Comparison of ENCODE assay signal across 17 cellular contexts in the genomic region with DNA sequence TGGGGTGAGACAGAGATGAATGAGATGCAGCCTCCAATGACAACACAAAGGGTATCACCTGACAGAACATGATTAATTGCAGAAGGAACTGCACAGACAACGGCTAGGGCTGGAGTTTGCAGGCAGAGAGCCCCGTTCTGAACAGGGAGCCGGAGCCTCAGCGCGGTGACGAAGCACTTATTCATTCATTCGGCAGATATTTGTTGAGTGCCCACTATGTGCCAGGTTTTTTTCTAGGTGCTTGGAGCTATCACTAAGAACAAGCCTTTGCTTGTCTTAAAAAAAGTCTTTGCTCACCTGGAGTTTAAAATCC.
DNase-seq lines count a peak whose midpoint lies in the region; ATAC-seq, FAIRE-seq and TF ChIP-seq lines count a peak whose summit lies in the region.
"Had no signal": no experiment of that assay in that cellular context is flagged by ENCODE, and none has a peak within 500 bp of the region (broad histone marks: within the 10 kb centered on the region; RNA-seq: fewer than 3 reads in every experiment).

No MANE protein-coding gene starts in this region.

- no peak for TF ChIP-seq CTCF in GM12878 (IDR thresholded peaks at IDR 0.05 in 2 of 3, conservative IDR thresholded peaks at IDR 0.05 in 1 of 3; ENCODE audit: control insufficient read depth in 2 of 3, extremely low read depth in 1 of 3, insufficient read depth in 1 of 3, low read depth in 3 of 3, low read length in 3 of 3)
- TF ChIP-seq CTCF in neural cell (IDR thresholded peaks at IDR 0.05; ENCODE audit: poor library complexity, severe bottlenecking), result no peak

- intact Hi-C loops in GM12878 (cut with micrococcal nuclease; ENCODE audit: unreplicated experiment), result no loop called here

- H3K79me2 ChIP-seq in GM12878 (ENCODE audit: control insufficient read depth, insufficient read depth, low read length), result no peaks in the 10 kb centered on the region
- no peaks in the 10 kb centered on the region for H3K79me2 ChIP-seq in neural cell (replicated peaks; ENCODE audit: insufficient read depth, low read length)

- H3K27me3 ChIP-seq in GM12878 (replicated peaks in 1 of 2; ENCODE audit: control insufficient read depth in 2 of 2, insufficient read depth in 2 of 2, low read length in 1 of 2) (peaks cover 2 to 3% of the 10 kb centered on the region in 2 experiments; a peak in 3 of 4 replicates), neural cell (ENCODE audit: insufficient read depth, low read depth, low read length) (no peaks in the 10 kb centered on the region)
- H3K27me3 ChIP-seq: testis had no signal

- H3K9me3 ChIP-seq in GM12878 (replicated peaks; ENCODE audit: control insufficient read depth, insufficient read depth, low read length) (no peaks in the 10 kb centered on the region), neural cell (ENCODE audit: low read length) (no peaks in the 10 kb centered on the region)
- H3K9me3 ChIP-seq: breast epithelium, testis had no signal

- RAD21 ChIA-PET in GM12878 (lab: Charles Lee; ENCODE audit: unreplicated experiment), result interaction anchor here (0.7 kb wide), 1 partner anchor 9 kb away, joined by 3 read pairs; no protein-coding TSS in a partner anchor

- H3K36me3 ChIP-seq in GM12878 (ENCODE audit: control insufficient read depth in 2 of 2, insufficient read depth in 2 of 2, low read length in 1 of 2) (no peaks in the 10 kb centered on the region), neural cell (ENCODE audit: insufficient read depth, low read length) (no peaks in the 10 kb centered on the region)
- H3K36me3 ChIP-seq: breast epithelium had no signal

- DNase-seq in NCI-H1105 treated with DMSO at 0.1 percent for 48 hours (lab: John Stamatoyannopoulos, UW) (peak; percentile 1), NCI-H1105 (lab: John Stamatoyannopoulos, UW) (no peak), NCI-H2107 treated with DMSO at 0.1 percent for 48 hours (lab: John Stamatoyannopoulos, UW; ENCODE audit: unreplicated experiment) (peak; percentile 30), GM12878 (ENCODE audit: low read depth, low spot score) (no peak), medulla oblongata (ENCODE audit: extremely low spot score) (no peak)
- no peak for DNase-seq in activated CD4-positive, alpha-beta T cell treated with anti-CD3 and anti-CD28 coated beads, Interleukin-2, amount 50 U/mL, for 4 hours
- DNase-seq: activated B cell treated with CpG ODN at 0.5 μM for 24 hours; activated naive CD8-positive, alpha-beta T cell treated with anti-CD3 and anti-CD28 coated beads, Interleukin-2, amount 10 ng/mL, durations not matched to agents 7 days and 5 days; erythroblast; GOT3; left ventricle myocardium superior; right cardiac atrium; testis had no signal

- FAIRE-seq in GM12878 (lab: Jason Lieb, UNC), result no peak

- H3K4me1 ChIP-seq in GM12878 (ENCODE audit: control insufficient read depth, insufficient read depth, low read length), result no peaks in the 10 kb centered on the region
- H3K4me1 ChIP-seq: breast epithelium had no signal

- H3K9ac ChIP-seq in GM12878 (ENCODE audit: control insufficient read depth, insufficient read depth, low read length) (no peak overlapping the region), neural cell (ENCODE audit: low read length) (no peak overlapping the region)

- no peaks in the 10 kb centered on the region for H3F3A ChIP-seq in neural cell (ENCODE audit: insufficient read depth, low read length, poor library complexity, severe bottlenecking)

- H2AFZ ChIP-seq in GM12878 (ENCODE audit: control insufficient read depth, low read depth, low read length) (no peak overlapping the region), neural cell (ENCODE audit: low read depth, low read length) (no peak overlapping the region)

- no TSS peak for BruUV-seq in GM12878 (replicated peaks; lab: Mats Ljungman, UMichigan)

- H3K9me2 ChIP-seq in neural cell (ENCODE audit: insufficient read depth, low read length), result no peaks in the 10 kb centered on the region

- in situ Hi-C loops in GM12878 (cut with MboI), result no loop called here

- no peak for TF ChIP-seq POLR2A in GM12878 (IDR thresholded peaks at IDR 0.05; ENCODE audit: low read depth, low read length)

- no peak for ATAC-seq in GM12878
- ATAC-seq in GM18517 (IDR thresholded peaks at IDR 0.05; ENCODE audit: unreplicated experiment), result no peak
- ATAC-seq: left ventricle myocardium superior, right cardiac atrium had no signal

- H4K20me1 ChIP-seq in GM12878 (ENCODE audit: control insufficient read depth, insufficient read depth), result no peaks in the 10 kb centered on the region
- no peaks in the 10 kb centered on the region for H4K20me1 ChIP-seq in neural cell (ENCODE audit: insufficient read depth)

- WGBS in GM12878 (ENCODE audit: insufficient coverage, insufficient replicate concordance, low lambda C conversion rate, missing lambda C conversion rate), result 54% methylated on average over 7 of the region's 7 CpGs

- TF ChIP-seq EP300 in GM12878 (IDR thresholded peaks at IDR 0.05; ENCODE audit: borderline replicate concordance in 1 of 2, control insufficient read depth in 1 of 2, low read depth in 2 of 2, low read length in 2 of 2) (no peak), neural cell (conservative IDR thresholded peaks at IDR 0.05; ENCODE audit: poor library complexity, severe bottlenecking) (no peak)

- H3K4me2 ChIP-seq in GM12878 (ENCODE audit: control insufficient read depth, insufficient read depth) (no peak overlapping the region), neural cell (ENCODE audit: low read length) (no peak overlapping the region)

- CTCF ChIA-PET in GM12878 (lab: Yijun Ruan, JAX), result interaction anchor here (1.0 to 2.0 kb wide), 2 partner anchors 9 to 737 kb away, joined by 3 to 7 read pairs; no protein-coding TSS in a partner anchor

- TF ChIP-seq RAD21 in GM12878 (IDR thresholded peaks at IDR 0.05; ENCODE audit: insufficient read depth, low read depth, low read length) (no peak), neural cell (conservative IDR thresholded peaks at IDR 0.05) (no peak)

- POLR2A ChIA-PET in GM12878 (lab: Charles Lee), result no interaction called here

- H3K4me3 ChIP-seq in GM12878 (no peak overlapping the region), neural cell (ENCODE audit: low read length) (no peak overlapping the region)
- H3K4me3 ChIP-seq: breast epithelium, testis had no signal

- SMC1A ChIA-PET in GM12878 (lab: Charles Lee; ENCODE audit: uncharacterized antibody, unreplicated experiment), result no interaction called here

- H3K27ac ChIP-seq in GM12878 (ENCODE audit: control insufficient read depth, insufficient read depth) (no peak overlapping the region), neural cell (ENCODE audit: low read length) (peak overlapping the region; percentile 6)
- H3K27ac ChIP-seq: breast epithelium, C4-2B, testis had no signal

TF ChIP-seq in GM12878, 131 proteins besides CTCF, POLR2A, EP300 and RAD21:
- TF ChIP-seq PKNOX1 (IDR thresholded peaks at IDR 0.05), result 0 out of 2 replicates have a peak, but pooled peaks have one; percentile 7
- no peak for TF ChIP-seq STAT1 (conservative IDR thresholded peaks at IDR 0.05)
- TF ChIP-seq, protein P1, sequence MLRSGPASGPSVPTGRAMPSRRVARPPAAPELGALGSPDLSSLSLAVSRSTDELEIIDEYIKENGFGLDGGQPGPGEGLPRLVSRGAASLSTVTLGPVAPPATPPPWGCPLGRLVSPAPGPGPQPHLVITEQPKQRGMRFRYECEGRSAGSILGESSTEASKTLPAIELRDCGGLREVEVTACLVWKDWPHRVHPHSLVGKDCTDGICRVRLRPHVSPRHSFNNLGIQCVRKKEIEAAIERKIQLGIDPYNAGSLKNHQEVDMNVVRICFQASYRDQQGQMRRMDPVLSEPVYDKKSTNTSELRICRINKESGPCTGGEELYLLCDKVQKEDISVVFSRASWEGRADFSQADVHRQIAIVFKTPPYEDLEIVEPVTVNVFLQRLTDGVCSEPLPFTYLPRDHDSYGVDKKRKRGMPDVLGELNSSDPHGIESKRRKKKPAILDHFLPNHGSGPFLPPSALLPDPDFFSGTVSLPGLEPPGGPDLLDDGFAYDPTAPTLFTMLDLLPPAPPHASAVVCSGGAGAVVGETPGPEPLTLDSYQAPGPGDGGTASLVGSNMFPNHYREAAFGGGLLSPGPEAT (IDR thresholded peaks at IDR 0.05; ENCODE audit: low read depth), result no peak
- TF ChIP-seq POU2F2 (IDR thresholded peaks at IDR 0.05; ENCODE audit: borderline replicate concordance, low read depth, low read length), result no peak

TF ChIP-seq in neural cell, 6 proteins besides CTCF, POLR2A, EP300 and RAD21:
- TF ChIP-seq MXI1 (conservative IDR thresholded peaks at IDR 0.05; ENCODE audit: poor library complexity, severe bottlenecking) (no peak), EZH2 (IDR thresholded peaks at IDR 0.05; ENCODE audit: borderline replicate concordance, insufficient read depth, low read length, poor library complexity, severe bottlenecking) (no peak), SMC3 (conservative IDR thresholded peaks at IDR 0.05; ENCODE audit: poor library complexity) (no peak), TAF1 (IDR thresholded peaks at IDR 0.05; ENCODE audit: low read depth) (no peak), POLR2AphosphoS5 (IDR thresholded peaks at IDR 0.05) (no peak)
- TF ChIP-seq, protein P2, sequence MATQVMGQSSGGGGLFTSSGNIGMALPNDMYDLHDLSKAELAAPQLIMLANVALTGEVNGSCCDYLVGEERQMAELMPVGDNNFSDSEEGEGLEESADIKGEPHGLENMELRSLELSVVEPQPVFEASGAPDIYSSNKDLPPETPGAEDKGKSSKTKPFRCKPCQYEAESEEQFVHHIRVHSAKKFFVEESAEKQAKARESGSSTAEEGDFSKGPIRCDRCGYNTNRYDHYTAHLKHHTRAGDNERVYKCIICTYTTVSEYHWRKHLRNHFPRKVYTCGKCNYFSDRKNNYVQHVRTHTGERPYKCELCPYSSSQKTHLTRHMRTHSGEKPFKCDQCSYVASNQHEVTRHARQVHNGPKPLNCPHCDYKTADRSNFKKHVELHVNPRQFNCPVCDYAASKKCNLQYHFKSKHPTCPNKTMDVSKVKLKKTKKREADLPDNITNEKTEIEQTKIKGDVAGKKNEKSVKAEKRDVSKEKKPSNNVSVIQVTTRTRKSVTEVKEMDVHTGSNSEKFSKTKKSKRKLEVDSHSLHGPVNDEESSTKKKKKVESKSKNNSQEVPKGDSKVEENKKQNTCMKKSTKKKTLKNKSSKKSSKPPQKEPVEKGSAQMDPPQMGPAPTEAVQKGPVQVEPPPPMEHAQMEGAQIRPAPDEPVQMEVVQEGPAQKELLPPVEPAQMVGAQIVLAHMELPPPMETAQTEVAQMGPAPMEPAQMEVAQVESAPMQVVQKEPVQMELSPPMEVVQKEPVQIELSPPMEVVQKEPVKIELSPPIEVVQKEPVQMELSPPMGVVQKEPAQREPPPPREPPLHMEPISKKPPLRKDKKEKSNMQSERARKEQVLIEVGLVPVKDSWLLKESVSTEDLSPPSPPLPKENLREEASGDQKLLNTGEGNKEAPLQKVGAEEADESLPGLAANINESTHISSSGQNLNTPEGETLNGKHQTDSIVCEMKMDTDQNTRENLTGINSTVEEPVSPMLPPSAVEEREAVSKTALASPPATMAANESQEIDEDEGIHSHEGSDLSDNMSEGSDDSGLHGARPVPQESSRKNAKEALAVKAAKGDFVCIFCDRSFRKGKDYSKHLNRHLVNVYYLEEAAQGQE (IDR thresholded peaks at IDR 0.05; ENCODE audit: borderline replicate concordance), result no peak

Comparison
In these comparisons a context has a peak if more than half of its experiments do, and no peak if none do; other contexts are left out.
1. DNase-seq: peak in NCI-H1105 treated with DMSO at 0.1 percent for 48 hours (single experiment) and NCI-H2107 treated with DMSO at 0.1 percent for 48 hours (single experiment); none in NCI-H1105 (single experiment), GM12878 (single experiment), medulla oblongata (single experiment) and activated CD4-positive, alpha-beta T cell treated with anti-CD3 and anti-CD28 coated beads, Interleukin-2, amount 50 U/mL, for 4 hours (0 of 2).